Comparison of ENCODE assay signal across 9 cellular contexts in genomic region chr14:103122578-103123127, GRCh38. TPM values are rescaled to one million over a fixed set of nuclear protein-coding genes. Genes with fewer than 3 reads are reported as not detected.
DNase-seq lines count a peak whose midpoint lies in the region; ATAC-seq, FAIRE-seq and TF ChIP-seq lines count a peak whose summit lies in the region.
"Had no signal": no experiment of that assay in that cellular context is flagged by ENCODE, and none has a peak within 500 bp of the region (broad histone marks: within the 10 kb centered on the region; RNA-seq: fewer than 3 reads in every experiment).

No MANE protein-coding gene starts in this region.

- H3K4me3 Mint-ChIP-seq in activated T-cell treated with anti-CD3 and anti-CD28 coated beads, Interleukin-2, amount 50 U/mL, for 4 hours: no peak overlapping the region

- H3K36me3 Mint-ChIP-seq in activated T-cell treated with anti-CD3 and anti-CD28 coated beads, Interleukin-2, amount 50 U/mL, for 4 hours (ENCODE audit: insufficient read depth): no peaks in the 10 kb centered on the region

- H3K4me2 ChIP-seq in K562 (ENCODE audit: insufficient read depth, low read length): peak overlapping the region; percentile 72
- H3K4me2 ChIP-seq in mesendoderm (ENCODE audit: low read length): peak overlapping the region; percentile 39

- peak overlapping the region; percentile 95 for H3K23ac ChIP-seq in mesendoderm (ENCODE audit: low read length)

- no peaks in the 10 kb centered on the region for H3K27me3 ChIP-seq in K562 (ENCODE audit: control insufficient read depth in 2 of 2, insufficient read depth in 2 of 2, low read length in 2 of 2)
- no peaks in the 10 kb centered on the region for H3K27me3 ChIP-seq in mesendoderm (ENCODE audit: insufficient read depth, low read length, poor library complexity)
- H3K27me3 ChIP-seq in vagina: no peaks in the 10 kb centered on the region

- TF ChIP-seq POLR2A in K562 (conservative IDR thresholded peaks at IDR 0.05): no peak
- TF ChIP-seq POLR2A in vagina (IDR thresholded peaks at IDR 0.05): no peak

- H2BK5ac ChIP-seq in mesendoderm (ENCODE audit: low read length): peak overlapping the region; percentile 85

- H4K5ac ChIP-seq in mesendoderm (ENCODE audit: low read length): no peak overlapping the region

- TF ChIP-seq CTCF in K562 (IDR thresholded peaks at IDR 0.05 in 2 of 3, conservative IDR thresholded peaks at IDR 0.05 in 1 of 3; ENCODE audit: insufficient read depth in 2 of 3, low read depth in 1 of 3, low read length in 3 of 3) (no peak), vagina (IDR thresholded peaks at IDR 0.05) (no peak)

- H4K20me1 ChIP-seq in K562 (replicated peaks; ENCODE audit: control insufficient read depth, insufficient read depth, low read length): no peaks in the 10 kb centered on the region

- H3K27ac ChIP-seq in K562 (ENCODE audit: extremely low read depth, low read depth, low read length) (peak overlapping the region; percentile 81), mesendoderm (ENCODE audit: low read depth, low read length) (peak overlapping the region; percentile 98), vagina (peak overlapping the region; percentile 93)

- H3K79me1 ChIP-seq in mesendoderm (ENCODE audit: low read length): peaks cover 5% of the 10 kb centered on the region

- peaks cover 30% of the 10 kb centered on the region for H3K27me3 Mint-ChIP-seq in activated T-cell treated with anti-CD3 and anti-CD28 coated beads, Interleukin-2, amount 50 U/mL, for 4 hours (ENCODE audit: low read depth)

- BruUV-seq in K562 (replicated peaks; lab: Mats Ljungman, UMichigan): TSS peak; percentile 39

- no peak overlapping the region for H2BK15ac ChIP-seq in mesendoderm (replicated peaks; ENCODE audit: low read depth)

- TF ChIP-seq RAD21 in K562 (CRISPR knock-in tag; conservative IDR thresholded peaks at IDR 0.05 in 1 of 2, IDR thresholded peaks at IDR 0.05 in 1 of 2): no peak

- POLR2A ChIA-PET in K562 (lab: Yijun Ruan, JAX): interaction anchor here (0.5 kb wide), 1 partner anchor 419 kb away, joined by 3 read pairs; no protein-coding TSS in a partner anchor

- H2AFZ ChIP-seq in K562 (ENCODE audit: low read depth, low read length): peak overlapping the region; percentile 80

- no peak for TF ChIP-seq EP300 in K562 (IDR thresholded peaks at IDR 0.05; ENCODE audit: low read length)

- peak overlapping the region; percentile 64 to 94; a peak in 3 of 4 replicates for H3K9ac ChIP-seq in K562 (ENCODE audit: insufficient read depth in 1 of 2, low read depth in 2 of 2, low read length in 2 of 2)
- H3K9ac ChIP-seq in mesendoderm (ENCODE audit: low read length): peak overlapping the region; percentile 83

- ATAC-seq in activated T-cell treated with anti-CD3 and anti-CD28 coated beads, Interleukin-2, amount 50 U/mL, for 4 hours: peak; percentile 16 to 42
- ATAC-seq in K562: peak; percentile 6
- ATAC-seq in GM18868 (IDR thresholded peaks at IDR 0.05; ENCODE audit: unreplicated experiment): no peak
- no peak for ATAC-seq in HG03139 (IDR thresholded peaks at IDR 0.05; ENCODE audit: unreplicated experiment)

- in situ Hi-C loops in K562 (cut with MboI): no loop called here

- peak; percentile 23 for FAIRE-seq in K562 (lab: Jason Lieb, UNC)

- H3K56ac ChIP-seq in mesendoderm (ENCODE audit: low read length): peak overlapping the region; percentile 85

- no peaks in the 10 kb centered on the region for H3K9me3 ChIP-seq in K562 (replicated peaks; ENCODE audit: control insufficient read depth, insufficient read depth, low read depth, low read length)
- H3K9me3 ChIP-seq in vagina: no peaks in the 10 kb centered on the region

- 25% methylated on average over 10 of the region's 28 CpGs for WGBS in K562 (ENCODE audit: insufficient coverage, low coverage, missing lambda C conversion rate)
- no CpG with 5 or more reads among the region's 28 CpGs for WGBS in mesendoderm (ENCODE audit: extremely low coverage, insufficient coverage, low lambda C conversion rate)

- CTCF ChIA-PET in K562 (lab: Yijun Ruan, JAX; ENCODE audit: low intra/inter-chr PET ratio): interaction anchor here (0.9 kb wide), 1 partner anchor 19 kb away, joined by 3 read pairs; no protein-coding TSS in a partner anchor

- peak overlapping the region; percentile 76 for H3K4ac ChIP-seq in mesendoderm (ENCODE audit: low read depth, low read length)

- H3K79me2 ChIP-seq in K562 (ENCODE audit: control insufficient read depth, insufficient read depth, low read length) (peaks cover 21% of the 10 kb centered on the region), mesendoderm (ENCODE audit: control insufficient read depth, insufficient read depth, low read length) (peaks cover 1% of the 10 kb centered on the region)

- H3K36me3 ChIP-seq in K562 (ENCODE audit: control insufficient read depth, insufficient read depth, low read length) (peaks cover 18% of the 10 kb centered on the region; the same call in 1 of the 3 replicates), mesendoderm (ENCODE audit: control insufficient read depth, insufficient read depth, low read length) (no peaks in the 10 kb centered on the region), vagina (no peaks in the 10 kb centered on the region)

- intact Hi-C loops in K562 (cut with micrococcal nuclease) (no loop called here), vagina (cut with DNase I) (loop anchor here (5.0 kb wide), 2 partner anchors 85 to 265 kb away; partner anchors contain the start of gene MARK3)

- H3K4me3 ChIP-seq in K562 (peak overlapping the region; percentile 53), mesendoderm (ENCODE audit: low read length) (no peak overlapping the region), vagina (peak overlapping the region; percentile 53 to 59)

- H3K4me1 ChIP-seq in K562 (replicated peaks in 1 of 2; ENCODE audit: control insufficient read depth in 2 of 2, insufficient read depth in 2 of 2, low read length in 2 of 2) (peaks cover 29 to 84% of the 10 kb centered on the region in 2 experiments), mesendoderm (ENCODE audit: control insufficient read depth, low read depth, low read length) (peaks cover 10% of the 10 kb centered on the region), vagina (peaks cover 78% of the 10 kb centered on the region)

- peak overlapping the region; percentile 91 for H3K18ac ChIP-seq in mesendoderm (ENCODE audit: low read length)

- no peak for DNase-seq in activated T-cell treated with anti-CD3 and anti-CD28 coated beads, Interleukin-2, amount 50 U/mL, for 4 hours
- no peak for DNase-seq in activated T-cell treated with anti-CD3 and anti-CD28 coated beads, Interleukin-2, amount 50 U/mL, for 48 hours
- DNase-seq in K562 (ENCODE audit: extremely low read depth in 1 of 4, low spot score in 3 of 4) (peak in 1 of 4 experiments; percentile 35), mesendoderm (no peak), vagina (ENCODE audit: extremely low spot score in 2 of 2) (no peak)
- no peak for DNase-seq in activated CD4-positive, alpha-beta T cell treated with anti-CD3 and anti-CD28 coated beads for 48 hours

- H2AK5ac ChIP-seq in mesendoderm (ENCODE audit: low read length): no peak overlapping the region

- no peak overlapping the region for H4K8ac ChIP-seq in mesendoderm (ENCODE audit: low read depth, low read length)

- peaks cover 2% of the 10 kb centered on the region for H3K4me1 Mint-ChIP-seq in activated T-cell treated with anti-CD3 and anti-CD28 coated beads, Interleukin-2, amount 50 U/mL, for 4 hours (ENCODE audit: low read depth)

- H3K9me3 Mint-ChIP-seq in activated T-cell treated with anti-CD3 and anti-CD28 coated beads, Interleukin-2, amount 50 U/mL, for 4 hours: no peaks in the 10 kb centered on the region

- no peaks in the 10 kb centered on the region for H3K9me1 ChIP-seq in K562 (ENCODE audit: control insufficient read depth, insufficient read depth, low read length)

- peak overlapping the region; percentile 5 for H2BK120ac ChIP-seq in mesendoderm (ENCODE audit: low read depth, low read length)

RNA-seq across cellular contexts. Expression of gene TNFAIP2, which starts 0.6 kb away (rescaled TPM):
- 10 to 100 TPM in 1 of 3 donors, 1 to 10 TPM in 2; 1.4 to 10.4 (median 6.4) TPM for total RNA-seq in activated T-cell treated with anti-CD3 and anti-CD28 coated beads, Interleukin-2, amount 50 U/mL, for 4 hours
- 31.9 and 75.4 TPM in 2 replicates for total RNA-seq in K562 (2011; cell fraction: chromatin; rRNA removed; ENCODE audit: low replicate concordance)
- total RNA-seq in K562 (2011; cell fraction: nucleolus; rRNA removed): 55.1 and 66.9 TPM in 2 replicates
- total RNA-seq in K562 (2011; cell fraction: nucleoplasm; rRNA removed): 38.6 and 39.3 TPM in 2 replicates
- total RNA-seq in K562 (2014; rRNA removed) (39.5 and 46.0 TPM in 2 replicates), K562 (2014; rRNA removed; fragmentation: Illumina TruSeq; extraction: Trizol) (20.8 and 23.7 TPM in 2 replicates), K562 (2015; rRNA removed; fragmentation: Illumina TruSeq; extraction: Trizol) (68.6 and 70.2 TPM in 2 replicates), K562 (2021) (52.7 and 61.2 TPM in 2 replicates), vagina (82.7 TPM)
- polyA plus RNA-seq in K562 (2011; rRNA removed) (22.6 and 35.4 TPM in 2 replicates), K562 (2014; fragmentation: Illumina TruSeq; extraction: Trizol) (42.7 and 59.7 TPM in 2 replicates), K562 (2014; fragmentation: Nextera tagmentation; extraction: Ambion mirVana) (10 to 100 TPM; 44.6 to 49.7 TPM), K562 (2014; rRNA removed) (47.6 and 63.5 TPM in 2 replicates)
- 30.5 and 40.8 TPM in 2 replicates for polyA plus RNA-seq in K562 (2011; cell fraction: cytosol; rRNA removed)
- polyA plus RNA-seq in K562 (2011; cell fraction: nucleus; rRNA removed): 171 and 203 TPM in 2 replicates
- polyA plus RNA-seq in K562 (2012): 33.8 and 69.4 TPM in 2 replicates
- 8.9 and 13.3 TPM in 2 replicates for polyA minus RNA-seq in K562 (2011; rRNA and poly(A)+ RNA removed)
- 25.6 and 31.0 TPM in 2 replicates for polyA minus RNA-seq in K562 (2011; cell fraction: cytosol; rRNA and poly(A)+ RNA removed)
- 17.0 and 18.2 TPM in 2 replicates for polyA minus RNA-seq in K562 (2011; cell fraction: nucleus; rRNA and poly(A)+ RNA removed)
- 30.9 TPM for polyA plus RNA-seq in mesendoderm (2013, experiment 1 of 2)
- polyA plus RNA-seq in mesendoderm (2013, experiment 2 of 2): 29.3 TPM

RNA-seq across cellular contexts. Expression of gene EXOC3L4, which starts 28.1 kb away (rescaled TPM):
- total RNA-seq in activated T-cell treated with anti-CD3 and anti-CD28 coated beads, Interleukin-2, amount 50 U/mL, for 4 hours: not detected
- total RNA-seq in K562 (2011; cell fraction: chromatin; rRNA removed; ENCODE audit: low replicate concordance): 7.7 and 24.3 TPM in 2 replicates
- total RNA-seq in K562 (2011; cell fraction: nucleolus; rRNA removed): 22.4 and 23.0 TPM in 2 replicates
- 13.8 and 17.9 TPM in 2 replicates for total RNA-seq in K562 (2011; cell fraction: nucleoplasm; rRNA removed)
- total RNA-seq in K562 (2014; rRNA removed): 3.5 and 5.6 TPM in 2 replicates
- total RNA-seq in K562 (2014; rRNA removed; fragmentation: Illumina TruSeq; extraction: Trizol): 0.33 TPM in 1 of 2 replicates, not detected in the other
- 0.83 and 1.6 TPM in 2 replicates for total RNA-seq in K562 (2015; rRNA removed; fragmentation: Illumina TruSeq; extraction: Trizol)
- 5.4 and 6.7 TPM in 2 replicates for total RNA-seq in K562 (2021)
- 1.1 and 2.0 TPM in 2 replicates for polyA plus RNA-seq in K562 (2011; rRNA removed)
- polyA plus RNA-seq in K562 (2011; cell fraction: cytosol; rRNA removed): 1.6 and 3.7 TPM in 2 replicates
- 8.4 and 18.9 TPM in 2 replicates for polyA plus RNA-seq in K562 (2011; cell fraction: nucleus; rRNA removed)
- 1.8 and 2.2 TPM in 2 replicates for polyA plus RNA-seq in K562 (2012)
- 0.25 and 0.97 TPM in 2 replicates for polyA plus RNA-seq in K562 (2014; fragmentation: Illumina TruSeq; extraction: Trizol)
- polyA plus RNA-seq in K562 (2014; fragmentation: Nextera tagmentation; extraction: Ambion mirVana): under 1 TPM in 1 of 2 experiments, not detected in 1; 0.10 TPM
- 6.2 and 11.7 TPM in 2 replicates for polyA plus RNA-seq in K562 (2014; rRNA removed)
- polyA minus RNA-seq in K562 (2011; rRNA and poly(A)+ RNA removed): 0.21 TPM in 1 of 2 replicates, not detected in the other
- polyA minus RNA-seq in K562 (2011; cell fraction: cytosol; rRNA and poly(A)+ RNA removed): 2.5 and 2.9 TPM in 2 replicates
- polyA minus RNA-seq in K562 (2011; cell fraction: nucleus; rRNA and poly(A)+ RNA removed): 3.1 and 5.0 TPM in 2 replicates
- polyA plus RNA-seq in mesendoderm (2013, experiment 1 of 2): 0.10 TPM
- not detected for polyA plus RNA-seq in mesendoderm (2013, experiment 2 of 2)
- 8.6 TPM for total RNA-seq in vagina
- total RNA-seq: lung microvascular endothelial cell had no signal

RNA-seq across cellular contexts. Expression of gene LBHD2, which starts 38.6 kb away (rescaled TPM):
- not detected for total RNA-seq in activated T-cell treated with anti-CD3 and anti-CD28 coated beads, Interleukin-2, amount 50 U/mL, for 4 hours
- total RNA-seq in K562 (2011; cell fraction: chromatin; rRNA removed; ENCODE audit: low replicate concordance): not detected in 2 replicates
- not detected in 2 replicates for total RNA-seq in K562 (2011; cell fraction: nucleolus; rRNA removed)
- total RNA-seq in K562 (2011; cell fraction: nucleoplasm; rRNA removed): not detected in 2 replicates
- total RNA-seq in K562 (2014; rRNA removed) (not detected in 2 replicates), K562 (2014; rRNA removed; fragmentation: Illumina TruSeq; extraction: Trizol) (not detected in 2 replicates), K562 (2015; rRNA removed; fragmentation: Illumina TruSeq; extraction: Trizol) (not detected in 2 replicates), K562 (2021) (not detected in 2 replicates), vagina (not detected)
- polyA plus RNA-seq in K562 (2011; rRNA removed) (not detected in 2 replicates), K562 (2014; fragmentation: Illumina TruSeq; extraction: Trizol) (not detected in 2 replicates), K562 (2014; fragmentation: Nextera tagmentation; extraction: Ambion mirVana) (not detected), K562 (2014; rRNA removed) (not detected in 2 replicates)
- polyA plus RNA-seq in K562 (2011; cell fraction: cytosol; rRNA removed): 0.30 TPM in 1 of 2 replicates, not detected in the other
- not detected in 2 replicates for polyA plus RNA-seq in K562 (2011; cell fraction: nucleus; rRNA removed)
- polyA plus RNA-seq in K562 (2012): not detected in 2 replicates
- not detected in 2 replicates for polyA minus RNA-seq in K562 (2011; rRNA and poly(A)+ RNA removed)
- not detected in 2 replicates for polyA minus RNA-seq in K562 (2011; cell fraction: cytosol; rRNA and poly(A)+ RNA removed)
- not detected in 2 replicates for polyA minus RNA-seq in K562 (2011; cell fraction: nucleus; rRNA and poly(A)+ RNA removed)
- polyA plus RNA-seq in mesendoderm (2013, experiment 1 of 2): not detected
- polyA plus RNA-seq in mesendoderm (2013, experiment 2 of 2): not detected
- total RNA-seq: lung microvascular endothelial cell had no signal

Comparison
In these comparisons a context has a peak if more than half of its experiments do, and no peak if none do; other contexts are left out.
1. ATAC-seq: peak in activated T-cell treated with anti-CD3 and anti-CD28 coated beads, Interleukin-2, amount 50 U/mL, for 4 hours (2 of 2) and K562 (single experiment); none in GM18868 (single experiment) and HG03139 (single experiment).
2. Peak in every context shown above with its lines, with median percentiles within 50 percentile points of each other: H3K27ac ChIP-seq.